In the genomic region with DNA sequence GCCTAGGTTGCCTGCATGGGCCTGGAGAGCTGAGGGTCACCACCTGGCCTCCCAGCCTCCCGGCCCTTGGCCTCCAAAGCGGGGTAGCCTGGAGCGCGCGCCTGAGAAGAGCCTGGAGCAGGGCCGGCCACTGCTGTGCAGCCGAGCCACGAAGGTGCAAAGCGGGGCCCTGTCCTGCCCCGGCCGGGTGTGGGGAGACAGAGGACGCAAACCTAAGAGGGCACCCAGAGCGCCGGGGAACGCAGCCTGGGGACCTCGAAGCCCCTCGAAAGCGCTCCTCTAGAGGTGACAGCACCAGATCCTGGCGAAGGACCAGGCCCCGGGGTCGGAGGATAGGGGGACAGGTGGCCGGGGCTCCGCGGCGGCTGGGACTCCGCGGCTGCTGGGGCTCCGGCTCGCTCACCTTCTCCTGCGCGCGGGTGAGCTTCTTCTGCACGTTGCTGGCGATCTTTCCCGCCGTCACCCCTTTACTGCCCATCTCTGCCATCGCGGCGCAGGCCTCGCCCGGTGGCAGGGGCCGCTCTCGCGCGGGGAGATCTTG, we compare ENCODE assay signal across 8 cellular contexts. TPM values are rescaled to one million over a fixed set of nuclear protein-coding genes. Genes with fewer than 3 reads are reported as not detected.
DNase-seq lines count a peak whose midpoint lies in the region; ATAC-seq, FAIRE-seq and TF ChIP-seq lines count a peak whose summit lies in the region.

No MANE protein-coding gene starts in this region.

- ATAC-seq in GM19397 (IDR thresholded peaks at IDR 0.05; ENCODE audit: unreplicated experiment) (peak; percentile 34), HG03442 (IDR thresholded peaks at IDR 0.05; ENCODE audit: unreplicated experiment) (peak; percentile 15), heart right ventricle (peak; percentile 10 to 54 (median 22)), psoas muscle (peak in 3 of 4 donors; percentile 2 to 13 (median 3))
- ATAC-seq in activated T-cell treated with anti-CD3 and anti-CD28 coated beads, Interleukin-2, amount 50 U/mL, for 4 hours = peak; percentile 21 to 42

- peaks cover 11% of the 10 kb centered on the region for H3K27me3 Mint-ChIP-seq in activated T-cell treated with anti-CD3 and anti-CD28 coated beads, Interleukin-2, amount 50 U/mL, for 4 hours (ENCODE audit: low read depth)

- H3K4me3 Mint-ChIP-seq in activated T-cell treated with anti-CD3 and anti-CD28 coated beads, Interleukin-2, amount 50 U/mL, for 4 hours = peak overlapping the region; percentile 74

- peak overlapping the region; percentile 92 for H3K27ac ChIP-seq in BLaER1
- H3K27ac ChIP-seq in heart right ventricle = peak overlapping the region in 9 of 10 donors; percentile 50 to 87 (median 74)
- H3K27ac ChIP-seq in psoas muscle = peak overlapping the region; percentile 98

- peak overlapping the region; percentile 94 for H3K9ac ChIP-seq in BLaER1

- intact Hi-C loops in heart right ventricle (cut with DNase I) (loop anchor here in 2 of 10 donors (5.0 kb wide), 2 partner anchors 39 to 66 kb away; no protein-coding TSS in a partner anchor), psoas muscle (cut with DNase I) (loop anchor here (2.0 to 5.0 kb wide), 3 partner anchors 36 to 51 kb away; no protein-coding TSS in a partner anchor)

- peaks cover 39% of the 10 kb centered on the region for H4K20me1 ChIP-seq in BLaER1

- peak overlapping the region; percentile 100 for H3K4me2 ChIP-seq in BLaER1

- H3K36me3 ChIP-seq in BLaER1 (peaks cover 18% of the 10 kb centered on the region; the same call in 1 of the 2 replicates), heart right ventricle (no peaks in the 10 kb centered on the region), psoas muscle (ENCODE audit: insufficient read depth in 1 of 2, low read depth in 1 of 2) (no peaks in the 10 kb centered on the region)

- FAIRE-seq in urothelium cell line (lab: Jason Lieb, UNC) = no peak

- DNase-seq in activated T-cell treated with anti-CD3 and anti-CD28 coated beads, Interleukin-2, amount 50 U/mL, for 4 hours = no peak
- DNase-seq in heart right ventricle (no peak), psoas muscle (peak in 1 of 2 donors; percentile 45), urothelium cell line (ENCODE audit: low spot score) (no peak), globus pallidus (ENCODE audit: low spot score) (no peak)

- H3K4me1 Mint-ChIP-seq in activated T-cell treated with anti-CD3 and anti-CD28 coated beads, Interleukin-2, amount 50 U/mL, for 4 hours (ENCODE audit: low read depth) = peaks cover 5% of the 10 kb centered on the region

- TF ChIP-seq CTCF in heart right ventricle (IDR thresholded peaks at IDR 0.05) (no peak), psoas muscle (IDR thresholded peaks at IDR 0.05) (no peak)

- 0 to 1% methylated on average over 44 to 45 of the region's 45 CpGs for WGBS in heart right ventricle, 2 donors
- WGBS in psoas muscle, 3 donors = 0 to 1% (median 0%) methylated on average over 36 to 45 of the region's 45 CpGs

- no peaks in the 10 kb centered on the region for H3K9me3 ChIP-seq in BLaER1
- no peaks in the 10 kb centered on the region for H3K9me3 ChIP-seq in heart right ventricle
- H3K9me3 ChIP-seq in psoas muscle = no peaks in the 10 kb centered on the region

- H3K4me1 ChIP-seq in BLaER1 (peaks cover 82% of the 10 kb centered on the region), heart right ventricle (peaks cover 0 to 41% (median 15%) of the 10 kb centered on the region in 9 donors), psoas muscle (peaks cover 28% of the 10 kb centered on the region)

- H3K36me3 Mint-ChIP-seq in activated T-cell treated with anti-CD3 and anti-CD28 coated beads, Interleukin-2, amount 50 U/mL, for 4 hours (ENCODE audit: insufficient read depth) = no peaks in the 10 kb centered on the region

- H3K4me3 ChIP-seq in BLaER1 (peak overlapping the region; percentile 96), heart right ventricle (peak overlapping the region; percentile 51 to 84 (median 74)), psoas muscle (peak overlapping the region; percentile 96)

- no peaks in the 10 kb centered on the region for H3K9me3 Mint-ChIP-seq in activated T-cell treated with anti-CD3 and anti-CD28 coated beads, Interleukin-2, amount 50 U/mL, for 4 hours

- H3K27me3 ChIP-seq in BLaER1 (no peaks in the 10 kb centered on the region), heart right ventricle (peaks cover 0 to 14% (median 0%) of the 10 kb centered on the region in 7 donors), psoas muscle (ENCODE audit: insufficient read depth in 3 of 3, low read length in 2 of 3) (no peaks in the 10 kb centered on the region)

RNA-seq across cellular contexts. Expression of a gene that starts 0.4 kb away (rescaled TPM):
- total RNA-seq in activated T-cell treated with anti-CD3 and anti-CD28 coated beads, Interleukin-2, amount 50 U/mL, for 4 hours = 10 to 100 TPM; 30.3 to 34.6 (median 32.7) TPM
- 10 to 100 TPM; 11.9 to 21.7 (median 16.5) TPM for total RNA-seq in heart right ventricle
- polyA plus RNA-seq in heart right ventricle = 10 to 100 TPM in 1 of 2 donors, 1 to 10 TPM in 1; 8.4 to 10.9 TPM
- total RNA-seq in psoas muscle = 1,000 to 10,000 TPM; 1,036 to 1,643 (median 1,260) TPM
- 1,000 to 10,000 TPM in 2 of 3 donors, 100 to 1,000 TPM in 1; 615 to 1,667 (median 1,547) TPM for polyA plus RNA-seq in psoas muscle

Comparison
In these comparisons a context has a peak if more than half of its experiments do, and no peak if none do; other contexts are left out.
1. RNA of a gene that starts 0.4 kb away (total RNA-seq): 1,036 to 1,643 TPM in psoas muscle; 30.3 to 34.6 TPM in activated T-cell treated with anti-CD3 and anti-CD28 coated beads, Interleukin-2, amount 50 U/mL, for 4 hours and 11.9 to 21.7 TPM in heart right ventricle; every median in the first group is over 10 times any median in the second.
2. Peak in every context shown above with its lines, with median percentiles within 50 percentile points of each other: H3K27ac ChIP-seq, H3K4me3 ChIP-seq and ATAC-seq.